Comparison of ENCODE assay signal across 9 cellular contexts in the genomic region with DNA sequence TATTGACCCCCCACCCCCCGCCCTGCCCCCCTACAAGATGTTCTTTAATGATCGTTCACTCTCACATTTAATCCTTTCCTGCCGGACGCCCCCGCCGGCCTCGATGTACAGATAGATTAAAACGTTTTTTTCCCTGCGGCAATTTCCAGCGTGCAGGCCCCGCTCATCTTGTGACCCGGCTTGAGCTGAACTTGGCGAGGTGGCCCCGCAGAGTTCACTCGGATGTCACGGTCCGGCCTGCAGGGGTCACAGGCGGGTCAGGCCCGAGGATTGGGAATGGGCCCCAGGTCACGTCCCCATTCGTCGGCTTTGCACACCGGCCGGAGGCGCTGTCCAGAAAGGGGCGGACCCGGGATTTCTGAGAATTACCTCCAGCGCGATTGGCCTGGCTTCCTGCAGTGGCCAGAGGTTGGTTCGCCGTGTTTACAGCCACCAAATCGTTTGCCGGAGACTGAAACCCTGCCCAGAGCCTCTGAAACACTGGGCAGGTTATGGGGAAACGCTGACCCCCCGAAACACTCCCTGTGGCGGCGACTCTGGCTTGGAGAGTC. TPM values are rescaled to one million over a fixed set of nuclear protein-coding genes. Genes with fewer than 3 reads are reported as not detected.
DNase-seq lines count a peak whose midpoint lies in the region; ATAC-seq and TF ChIP-seq lines count a peak whose summit lies in the region.
"Had no signal": no experiment of that assay in that cellular context is flagged by ENCODE, and none has a peak within 500 bp of the region (broad histone marks: within the 10 kb centered on the region; RNA-seq: fewer than 3 reads in every experiment).

No MANE protein-coding gene starts in this region.

- H3K4me3 ChIP-seq in heart left ventricle (peak overlapping the region in 11 of 12 donors; percentile 27 to 56 (median 37)), astrocyte of the spinal cord (ENCODE audit: low read depth, low read length) (peak overlapping the region; percentile 7), lower lobe of right lung (peak overlapping the region; percentile 53)

- H3K27me3 Mint-ChIP-seq in type B pancreatic cell: peaks cover 98% of the 10 kb centered on the region

- H3K4me1 ChIP-seq in heart left ventricle (peaks cover 5 to 48% (median 29%) of the 10 kb centered on the region in 12 donors), lower lobe of right lung (peaks cover 46% of the 10 kb centered on the region)

- H3K36me3 Mint-ChIP-seq in type B pancreatic cell: no peaks in the 10 kb centered on the region

- H3K9me3 ChIP-seq in heart left ventricle (no peaks in the 10 kb centered on the region), lower lobe of right lung (no peaks in the 10 kb centered on the region)

- H3K27ac Mint-ChIP-seq in type B pancreatic cell: no peak overlapping the region

- H3K36me3 ChIP-seq in heart left ventricle (no peaks in the 10 kb centered on the region), lower lobe of right lung (no peaks in the 10 kb centered on the region)

- intact Hi-C loops in heart left ventricle (cut with DNase I): loop anchor here in 1 of 10 donors (10.0 kb wide), 1 partner anchor 283 kb away; no protein-coding TSS in a partner anchor
- intact Hi-C loops in cardiac septum (cut with DNase I): no loop called here
- intact Hi-C loops in lower lobe of right lung (cut with DNase I): no loop called here

- H3K9me3 Mint-ChIP-seq in type B pancreatic cell: no peaks in the 10 kb centered on the region

- DNase-seq in heart left ventricle (no peak), cardiac septum (ENCODE audit: low spot score) (no peak), astrocyte of the spinal cord (ENCODE audit: low read depth, low spot score) (no peak), lower lobe of right lung (peak; percentile 54), type B pancreatic cell (ENCODE audit: extremely low spot score, unreplicated experiment) (no peak), activated gamma-delta T cell treated with Interleukin-2 at 50 U/mL for 16 hours (no peak), nucleus accumbens (lab: John Stamatoyannopoulos, UW) (no peak), Ammon's horn (ENCODE audit: low spot score) (no peak)

- no peak for TF ChIP-seq CTCF in heart left ventricle (IDR thresholded peaks at IDR 0.05)
- peak; percentile 3 for TF ChIP-seq CTCF in astrocyte of the spinal cord (IDR thresholded peaks at IDR 0.05; ENCODE audit: low read depth, low read length)
- no peak for TF ChIP-seq CTCF in lower lobe of right lung (IDR thresholded peaks at IDR 0.05)
- TF ChIP-seq CTCF in type B pancreatic cell (conservative IDR thresholded peaks at IDR 0.05): no peak

- H3K4me1 Mint-ChIP-seq in type B pancreatic cell (ENCODE audit: unreplicated experiment): peaks cover 41% of the 10 kb centered on the region

- H3K27ac ChIP-seq in heart left ventricle: no peak overlapping the region
- H3K27ac ChIP-seq in lower lobe of right lung: no peak overlapping the region

- ATAC-seq in heart left ventricle (peak in 2 of 4 donors; percentile 20 to 21), lower lobe of right lung (peak; percentile 33 to 70)

- peaks cover 29 to 97% (median 88%) of the 10 kb centered on the region in 9 donors for H3K27me3 ChIP-seq in heart left ventricle
- peaks cover 83% of the 10 kb centered on the region for H3K27me3 ChIP-seq in lower lobe of right lung (ENCODE audit: low read depth)

- H3K4me3 Mint-ChIP-seq in type B pancreatic cell: peak overlapping the region; percentile 83

- 2 to 7% (median 4%) methylated on average over 27 to 37 of the region's 37 CpGs for WGBS in heart left ventricle, 4 donors

- in situ Hi-C loops in astrocyte of the spinal cord (cut with HindIII; ENCODE audit: low sequenced_read_pairs): no loop called here

- TF ChIP-seq POLR2A in heart left ventricle (IDR thresholded peaks at IDR 0.05): no peak

RNA-seq across cellular contexts. Expression of a gene that starts 1.9 kb away (rescaled TPM):
- total RNA-seq in heart left ventricle: not detected
- not detected for polyA plus RNA-seq in heart left ventricle
- total RNA-seq in cardiac septum: not detected
- total RNA-seq in lower lobe of right lung: not detected
- total RNA-seq in type B pancreatic cell (ENCODE audit: low replicate concordance): 1.1 and 4.2 TPM in 2 replicates

RNA-seq across cellular contexts. Expression of a gene that starts 11.2 kb away (rescaled TPM):
- total RNA-seq in heart left ventricle (under 1 TPM in 1 of 9 donors, not detected in 8; 0.07 TPM), cardiac septum (not detected), lower lobe of right lung (0.27 TPM), type B pancreatic cell (ENCODE audit: low replicate concordance) (not detected in 2 replicates)
- polyA plus RNA-seq in heart left ventricle: not detected
- total RNA-seq: G401 had no signal
